1 cellular context compared by ENCODE assay signal in genomic region chr16:19555186-19555937, GRCh38.
A peak's percentile ranks its signal among the peaks of the same experiment; 100 is the strongest.
TF ChIP-seq lines count a peak whose summit lies in the region.

A gene with protein sequence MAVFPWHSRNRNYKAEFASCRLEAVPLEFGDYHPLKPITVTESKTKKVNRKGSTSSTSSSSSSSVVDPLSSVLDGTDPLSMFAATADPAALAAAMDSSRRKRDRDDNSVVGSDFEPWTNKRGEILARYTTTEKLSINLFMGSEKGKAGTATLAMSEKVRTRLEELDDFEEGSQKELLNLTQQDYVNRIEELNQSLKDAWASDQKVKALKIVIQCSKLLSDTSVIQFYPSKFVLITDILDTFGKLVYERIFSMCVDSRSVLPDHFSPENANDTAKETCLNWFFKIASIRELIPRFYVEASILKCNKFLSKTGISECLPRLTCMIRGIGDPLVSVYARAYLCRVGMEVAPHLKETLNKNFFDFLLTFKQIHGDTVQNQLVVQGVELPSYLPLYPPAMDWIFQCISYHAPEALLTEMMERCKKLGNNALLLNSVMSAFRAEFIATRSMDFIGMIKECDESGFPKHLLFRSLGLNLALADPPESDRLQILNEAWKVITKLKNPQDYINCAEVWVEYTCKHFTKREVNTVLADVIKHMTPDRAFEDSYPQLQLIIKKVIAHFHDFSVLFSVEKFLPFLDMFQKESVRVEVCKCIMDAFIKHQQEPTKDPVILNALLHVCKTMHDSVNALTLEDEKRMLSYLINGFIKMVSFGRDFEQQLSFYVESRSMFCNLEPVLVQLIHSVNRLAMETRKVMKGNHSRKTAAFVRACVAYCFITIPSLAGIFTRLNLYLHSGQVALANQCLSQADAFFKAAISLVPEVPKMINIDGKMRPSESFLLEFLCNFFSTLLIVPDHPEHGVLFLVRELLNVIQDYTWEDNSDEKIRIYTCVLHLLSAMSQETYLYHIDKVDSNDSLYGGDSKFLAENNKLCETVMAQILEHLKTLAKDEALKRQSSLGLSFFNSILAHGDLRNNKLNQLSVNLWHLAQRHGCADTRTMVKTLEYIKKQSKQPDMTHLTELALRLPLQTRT (plus strand): TSS chr16:19555703. CDS start chr16:19555730, 27 bp downstream.

TF ChIP-seq in IMR-90, 13 proteins besides CTCF, POLR2A, EP300 and RAD21 (continued from another document):
- TF ChIP-seq FOS (IDR thresholded peaks at IDR 0.05; ENCODE audit: low read depth, low read length) (peak; percentile 93), USF2 (IDR thresholded peaks at IDR 0.05; ENCODE audit: low read depth, low read length) (peak; percentile 92), NFE2L2 (IDR thresholded peaks at IDR 0.05; ENCODE audit: low read depth, low read length) (no peak; the same call in 1 of the 2 replicates), MXI1 (IDR thresholded peaks at IDR 0.05; ENCODE audit: borderline replicate concordance, low read depth, low read length) (peak; percentile 92), RCOR1 (IDR thresholded peaks at IDR 0.05; ENCODE audit: insufficient replicate concordance, low read length) (no peak), BHLHE40 (IDR thresholded peaks at IDR 0.05; ENCODE audit: low read depth, low read length) (peak; percentile 22), CHD1 (IDR thresholded peaks at IDR 0.05; ENCODE audit: low read depth, low read length) (no peak), CEBPB (IDR thresholded peaks at IDR 0.05; ENCODE audit: low read depth, low read length) (no peak), MAZ (IDR thresholded peaks at IDR 0.05; ENCODE audit: borderline replicate concordance, low read depth, low read length) (peak; percentile 76), SMC3 (IDR thresholded peaks at IDR 0.05; ENCODE audit: low read depth, low read length) (no peak), RFX5 (IDR thresholded peaks at IDR 0.05; ENCODE audit: low read depth, low read length) (no peak)
